In the genomic region with DNA sequence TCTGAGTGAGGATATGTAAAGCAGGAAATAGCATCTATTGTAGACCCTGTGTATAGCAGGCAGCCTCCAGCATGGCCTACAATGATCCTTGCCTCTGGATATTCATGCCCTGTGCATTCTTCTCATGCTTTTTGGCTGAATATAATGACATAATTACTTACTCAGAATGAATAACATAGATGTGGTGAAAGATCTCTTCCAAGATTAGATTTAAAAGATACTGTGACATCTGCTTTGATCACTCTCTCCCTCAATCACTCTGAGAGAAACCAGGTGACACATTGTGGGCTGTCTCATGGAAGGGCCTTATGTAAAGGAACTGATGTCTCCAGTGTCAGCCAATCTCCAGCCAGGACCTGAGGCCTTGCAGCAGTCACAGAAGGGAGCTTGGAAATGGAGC, we compare ENCODE assay signal across 18 cellular contexts.
DNase-seq lines count a peak whose midpoint lies in the region; ATAC-seq, FAIRE-seq and TF ChIP-seq lines count a peak whose summit lies in the region.
"Had no signal": no experiment of that assay in that cellular context is flagged by ENCODE, and none has a peak within 500 bp of the region (broad histone marks: within the 10 kb centered on the region; RNA-seq: fewer than 3 reads in every experiment).

No MANE protein-coding gene starts in this region.

- H3K27ac ChIP-seq in breast epithelium (no peak overlapping the region), SK-N-SH (ENCODE audit: low read depth in 2 of 2, low read length in 1 of 2) (peak overlapping the region in 1 of 2 experiments; percentile 64; a peak in 3 of 4 replicates)
- H3K27ac ChIP-seq: heart left ventricle, neutrophil, upper lobe of left lung had no signal

- H3K27me3 ChIP-seq in breast epithelium (no peaks in the 10 kb centered on the region), SK-N-SH (ENCODE audit: insufficient read depth) (no peaks in the 10 kb centered on the region)
- H3K27me3 ChIP-seq: neutrophil, upper lobe of left lung had no signal

- no peaks in the 10 kb centered on the region for H4K20me1 ChIP-seq in SK-N-SH (ENCODE audit: insufficient read depth)

- no peaks in the 10 kb centered on the region for H3K27me3 Mint-ChIP-seq in MCF 10A (ENCODE audit: insufficient read depth, unreplicated experiment)
- no peaks in the 10 kb centered on the region for H3K27me3 Mint-ChIP-seq in activated CD4-positive, alpha-beta T cell treated with anti-CD3 and anti-CD28 coated beads for 36 hours

- no peak overlapping the region for H3K4me2 ChIP-seq in SK-N-SH

- H3K4me1 ChIP-seq in breast epithelium: no peaks in the 10 kb centered on the region
- H3K4me1 ChIP-seq in SK-N-SH (ENCODE audit: control insufficient read depth in 1 of 2, insufficient read depth in 2 of 2, low read depth in 1 of 2, low read length in 1 of 2): peaks cover 0 to 5% of the 10 kb centered on the region in 2 experiments; a peak in 1 of 4 replicates
- H3K4me1 ChIP-seq: heart left ventricle, upper lobe of left lung had no signal

- POLR2A ChIA-PET in MCF 10A (lab: Yijun Ruan, JAX) (no interaction called here), SK-N-SH (lab: Yijun Ruan, JAX) (no interaction called here)
- POLR2A ChIA-PET in activated CD4-positive, alpha-beta T cell treated with anti-CD3 and anti-CD28 coated beads for 36 hours (lab: Charles Lee): no interaction called here

- BruUV-seq in MCF 10A (replicated peaks; lab: Mats Ljungman, UMichigan): no TSS peak

- ATAC-seq in activated CD4-positive, alpha-beta T cell treated with anti-CD3 and anti-CD28 coated beads for 36 hours: no peak
- ATAC-seq: heart left ventricle, WTC11 had no signal

- no peaks in the 10 kb centered on the region for H3K79me2 ChIP-seq in SK-N-SH (ENCODE audit: insufficient read depth)

- DNase-seq in MCF 10A (ENCODE audit: unreplicated experiment): peak; percentile 21
- no peak for DNase-seq in breast epithelium (ENCODE audit: low spot score in 2 of 2)
- DNase-seq in SK-N-SH: no peak
- DNase-seq in fibroblast of the conjunctiva (ENCODE audit: low read depth): peak; percentile 20
- peak; percentile 33 for DNase-seq in urothelium cell line (ENCODE audit: low spot score)
- no peak for DNase-seq in activated CD4-positive, alpha-beta T cell treated with anti-CD3 and anti-CD28 coated beads for 36 hours
- no peak for DNase-seq in GM19239 (ENCODE audit: insufficient read length, low spot score)
- no peak for DNase-seq in cerebellar cortex (ENCODE audit: low spot score)
- DNase-seq: 8988T, amygdala, heart left ventricle, NCI-H1092 treated with DMSO at 0.1 percent for 48 hours, NCI-H524 treated with DMSO at 0.1 percent for 48 hours, SIG-M5, upper lobe of left lung had no signal

- intact Hi-C loops in MCF 10A (cut with micrococcal nuclease) (loop anchor here (5.0 kb wide), 1 partner anchor 99 kb away; no protein-coding TSS in a partner anchor), breast epithelium (cut with DNase I; ENCODE audit: low total_unique reads) (no loop called here)
- intact Hi-C loops in activated CD4-positive, alpha-beta T cell treated with anti-CD3 and anti-CD28 coated beads for 36 hours (cut with DNase I, micrococcal nuclease): no loop called here

- H3K4me3 Mint-ChIP-seq in MCF 10A (ENCODE audit: unreplicated experiment): no peak overlapping the region
- H3K4me3 Mint-ChIP-seq in activated CD4-positive, alpha-beta T cell treated with anti-CD3 and anti-CD28 coated beads for 36 hours: no peak overlapping the region
- H3K4me3 Mint-ChIP-seq: WTC11 had no signal

- peak overlapping the region; percentile 54 for H3K27ac Mint-ChIP-seq in MCF 10A (ENCODE audit: low read depth, unreplicated experiment)
- no peak overlapping the region for H3K27ac Mint-ChIP-seq in activated CD4-positive, alpha-beta T cell treated with anti-CD3 and anti-CD28 coated beads for 36 hours
- H3K27ac Mint-ChIP-seq: WTC11 had no signal

- TF ChIP-seq CTCF in MCF 10A (IDR thresholded peaks at IDR 0.05; ENCODE audit: unreplicated experiment) (no peak), breast epithelium (IDR thresholded peaks at IDR 0.05) (no peak), SK-N-SH (IDR thresholded peaks at IDR 0.05) (no peak)

- H3K36me3 ChIP-seq in breast epithelium (no peaks in the 10 kb centered on the region), SK-N-SH (replicated peaks in 1 of 2; ENCODE audit: control insufficient read depth in 1 of 2, insufficient read depth in 2 of 2, low read length in 1 of 2) (no peaks in the 10 kb centered on the region)
- H3K36me3 ChIP-seq: heart left ventricle, neutrophil, upper lobe of left lung had no signal

- FAIRE-seq in urothelium cell line (lab: Jason Lieb, UNC) (no peak), GM19239 (lab: Jason Lieb, UNC) (no peak)

- H3F3A ChIP-seq in SK-N-SH (replicated peaks; ENCODE audit: insufficient read depth): peaks cover 13% of the 10 kb centered on the region

- H3K9me2 ChIP-seq in SK-N-SH: no peaks in the 10 kb centered on the region

- no peak overlapping the region for H2AFZ ChIP-seq in SK-N-SH (ENCODE audit: low read depth)

- peaks cover 9% of the 10 kb centered on the region for H3K4me1 Mint-ChIP-seq in MCF 10A (ENCODE audit: insufficient read depth, unreplicated experiment)
- H3K4me1 Mint-ChIP-seq in activated CD4-positive, alpha-beta T cell treated with anti-CD3 and anti-CD28 coated beads for 36 hours: no peaks in the 10 kb centered on the region
- H3K4me1 Mint-ChIP-seq: WTC11 had no signal

- CTCF ChIA-PET in MCF 10A (lab: Yijun Ruan, JAX) (interaction anchor here (0.9 kb wide), 1 partner anchor 25 kb away, joined by 3 read pairs; no protein-coding TSS in a partner anchor), SK-N-SH (lab: Yijun Ruan, JAX) (no interaction called here)
- CTCF ChIA-PET in activated CD4-positive, alpha-beta T cell treated with anti-CD3 and anti-CD28 coated beads for 36 hours (lab: Charles Lee): no interaction called here

- no peaks in the 10 kb centered on the region for H3K36me3 Mint-ChIP-seq in MCF 10A (ENCODE audit: insufficient read depth, unreplicated experiment)
- H3K36me3 Mint-ChIP-seq in activated CD4-positive, alpha-beta T cell treated with anti-CD3 and anti-CD28 coated beads for 36 hours (ENCODE audit: low read depth): no peaks in the 10 kb centered on the region
- H3K36me3 Mint-ChIP-seq: WTC11 had no signal

- TF ChIP-seq RAD21 in SK-N-SH (IDR thresholded peaks at IDR 0.05; ENCODE audit: low read length): no peak

- no peak overlapping the region for H3K9ac ChIP-seq in SK-N-SH

- peaks cover 11% of the 10 kb centered on the region for H3K9me3 Mint-ChIP-seq in MCF 10A (ENCODE audit: unreplicated experiment)
- H3K9me3 Mint-ChIP-seq in activated CD4-positive, alpha-beta T cell treated with anti-CD3 and anti-CD28 coated beads for 36 hours (ENCODE audit: low read depth): peaks cover 2% of the 10 kb centered on the region

- H3K4me3 ChIP-seq in breast epithelium (no peak overlapping the region), SK-N-SH (ENCODE audit: low read depth in 2 of 2, low read length in 1 of 2) (no peak overlapping the region)
- H3K4me3 ChIP-seq: heart left ventricle, lung, upper lobe of left lung had no signal

- H3K9me3 ChIP-seq in breast epithelium (peaks cover 0 to 4% of the 10 kb centered on the region in 2 donors), SK-N-SH (no peaks in the 10 kb centered on the region)
- H3K9me3 ChIP-seq: neutrophil, upper lobe of left lung had no signal

- peak; percentile 75 to 99 for TF ChIP-seq EP300 in SK-N-SH (IDR thresholded peaks at IDR 0.05; ENCODE audit: borderline replicate concordance in 1 of 2, low read depth in 1 of 2, low read length in 1 of 2)

- no peak for TF ChIP-seq POLR2A in breast epithelium (IDR thresholded peaks at IDR 0.05)

TF ChIP-seq in SK-N-SH, 30 proteins besides CTCF, POLR2A, EP300 and RAD21 (continues in another document):
- 0 out of 2 replicates have a peak, but pooled peaks have one; percentile 29 for TF ChIP-seq ELF1 (IDR thresholded peaks at IDR 0.05)
- no peak for TF ChIP-seq MXI1 (IDR thresholded peaks at IDR 0.05; ENCODE audit: low read depth, low read length)
- peak; percentile 90 for TF ChIP-seq NFIC (IDR thresholded peaks at IDR 0.05; ENCODE audit: borderline replicate concordance)
- TF ChIP-seq TEAD4 (IDR thresholded peaks at IDR 0.05; ENCODE audit: borderline replicate concordance, insufficient read depth): peak; percentile 99
- TF ChIP-seq YY1 (IDR thresholded peaks at IDR 0.05; ENCODE audit: low read depth): peak; percentile 15; the same call in 1 of the 2 replicates
- peak; percentile 100 for TF ChIP-seq JUND (IDR thresholded peaks at IDR 0.05)
- TF ChIP-seq, protein P1, sequence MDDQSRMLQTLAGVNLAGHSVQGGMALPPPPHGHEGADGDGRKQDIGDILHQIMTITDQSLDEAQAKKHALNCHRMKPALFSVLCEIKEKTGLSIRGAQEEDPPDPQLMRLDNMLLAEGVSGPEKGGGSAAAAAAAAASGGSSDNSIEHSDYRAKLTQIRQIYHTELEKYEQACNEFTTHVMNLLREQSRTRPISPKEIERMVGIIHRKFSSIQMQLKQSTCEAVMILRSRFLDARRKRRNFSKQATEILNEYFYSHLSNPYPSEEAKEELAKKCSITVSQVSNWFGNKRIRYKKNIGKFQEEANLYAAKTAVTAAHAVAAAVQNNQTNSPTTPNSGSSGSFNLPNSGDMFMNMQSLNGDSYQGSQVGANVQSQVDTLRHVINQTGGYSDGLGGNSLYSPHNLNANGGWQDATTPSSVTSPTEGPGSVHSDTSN (IDR thresholded peaks at IDR 0.05): peak; percentile 99
- TF ChIP-seq TCF12 (IDR thresholded peaks at IDR 0.05): peak; percentile 100
- peak; percentile 91; the same call in 1 of the 2 replicates for TF ChIP-seq RXRA (IDR thresholded peaks at IDR 0.05; ENCODE audit: borderline replicate concordance, low read depth)
- peak; percentile 47; the same call in 1 of the 2 replicates for TF ChIP-seq MEF2A (IDR thresholded peaks at IDR 0.05; ENCODE audit: borderline replicate concordance, low read depth)
- no peak for TF ChIP-seq RCOR1 (IDR thresholded peaks at IDR 0.05; ENCODE audit: low read length)
- 0 out of 2 replicates have a peak, but pooled peaks have one; percentile 42 for TF ChIP-seq SIN3A (IDR thresholded peaks at IDR 0.05; ENCODE audit: borderline replicate concordance, low read depth, low read length)
- TF ChIP-seq FOXJ3 (CRISPR knock-in tag; IDR thresholded peaks at IDR 0.05): no peak
- 0 out of 2 replicates have a peak, but pooled peaks have one; percentile 9 for TF ChIP-seq GABPA (IDR thresholded peaks at IDR 0.05; ENCODE audit: low read depth)
- TF ChIP-seq FOSL2 (IDR thresholded peaks at IDR 0.05; ENCODE audit: borderline replicate concordance, low read depth): peak; percentile 97
- TF ChIP-seq POLR2AphosphoS5 (IDR thresholded peaks at IDR 0.05; ENCODE audit: low read depth, low read length): peak; percentile 86
- TF ChIP-seq, protein P2, sequence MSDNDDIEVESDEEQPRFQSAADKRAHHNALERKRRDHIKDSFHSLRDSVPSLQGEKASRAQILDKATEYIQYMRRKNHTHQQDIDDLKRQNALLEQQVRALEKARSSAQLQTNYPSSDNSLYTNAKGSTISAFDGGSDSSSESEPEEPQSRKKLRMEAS (IDR thresholded peaks at IDR 0.05; ENCODE audit: low read depth): peak; percentile 61; the same call in 1 of the 2 replicates
- TF ChIP-seq TAF1 (IDR thresholded peaks at IDR 0.05; ENCODE audit: borderline replicate concordance, low read depth, low read length): no peak
- peak; percentile 62; the same call in 1 of the 2 replicates for TF ChIP-seq FOXM1 (IDR thresholded peaks at IDR 0.05; ENCODE audit: low read depth)

Comparison
In these comparisons a context has a peak if more than half of its experiments do, and no peak if none do; other contexts are left out.
1. DNase-seq: peak in MCF 10A (single experiment), fibroblast of the conjunctiva (single experiment) and urothelium cell line (single experiment); none in breast epithelium (0 of 2), SK-N-SH (single experiment), activated CD4-positive, alpha-beta T cell treated with anti-CD3 and anti-CD28 coated beads for 36 hours (single experiment), GM19239 (single experiment) and cerebellar cortex (single experiment).